28 cellular contexts compared by ENCODE assay signal in genomic region chr3:172033392-172033791, GRCh38.
"Had no signal": no experiment of that assay in that cellular context is flagged by ENCODE, and none has a peak within 500 bp of the region (broad histone marks: within the 10 kb centered on the region; RNA-seq: fewer than 3 reads in every experiment).

No MANE protein-coding gene starts in this region.

- H3K4me3 ChIP-seq: Peyer's patch, SJSA1 had no signal

- ATAC-seq: activated T-helper 17 cell treated with anti-CD3 and anti-CD28 coated beads, Interleukin-2, amount 50 U/mL, for 72 hours; SK-N-SH treated with all-trans-retinoic acid at 6 μM for 48 hours; T-cell had no signal

- H3K27ac Mint-ChIP-seq: activated CD4-positive, alpha-beta memory T cell treated with anti-CD3 and anti-CD28 coated beads, Interleukin-2, amount 10 ng/mL, durations not matched to agents 7 days and 5 days; activated naive CD4-positive, alpha-beta T cell treated with anti-CD3 and anti-CD28 coated beads for 36 hours; activated naive CD8-positive, alpha-beta T cell; activated T-helper 17 cell treated with anti-CD3 and anti-CD28 coated beads, Interleukin-2, amount 50 U/mL, for 72 hours; brain; T-cell had no signal

- H3K4me3 Mint-ChIP-seq: activated CD4-positive, alpha-beta memory T cell treated with anti-CD3 and anti-CD28 coated beads, Interleukin-2, amount 10 ng/mL, durations not matched to agents 7 days and 5 days; activated naive CD4-positive, alpha-beta T cell treated with anti-CD3 and anti-CD28 coated beads for 36 hours; activated naive CD8-positive, alpha-beta T cell; activated T-helper 17 cell treated with anti-CD3 and anti-CD28 coated beads, Interleukin-2, amount 50 U/mL, for 72 hours; brain; central memory CD8-positive, alpha-beta T cell; T-cell had no signal

- H3K9me3 ChIP-seq: Peyer's patch, SJSA1 had no signal

- H3K36me3 ChIP-seq: Peyer's patch, SJSA1 had no signal

- DNase-seq: activated CD4-positive, alpha-beta memory T cell treated with anti-CD3 and anti-CD28 coated beads, Interleukin-2, amount 10 ng/mL, durations not matched to agents 7 days and 5 days; activated CD4-positive, alpha-beta T cell treated with anti-CD3 and anti-CD28 coated beads, Interleukin-2, amount 50 U/mL, for 1 hour; activated CD4-positive, CD25-positive, alpha-beta regulatory T cell; activated gamma-delta T cell; activated naive CD4-positive, alpha-beta T cell treated with anti-CD3 and anti-CD28 coated beads for 36 hours; activated T-cell treated with anti-CD3 and anti-CD28 coated beads for 4 hours; activated T-cell treated with anti-CD3 and anti-CD28 coated beads, Interleukin-2, amount 50 U/mL, for 48 hours; amygdala; KG1; NCI-H1105 treated with DMSO at 0.1 percent for 48 hours; NCI-H1436 treated with DMSO at 0.1 percent for 48 hours; NCI-H187; NCI-H2081; NCI-H510A treated with DMSO at 0.1 percent for 48 hours; NCI-H69; NK-92 treated with Interleukin-12 subunit alpha and Interleukin-12 subunit beta, amount 100 ng/mL, for 24 hours; Peyer's patch; SHP77; T-cell; T-helper 2 cell; T1000 had no signal

- H3K27me3 Mint-ChIP-seq: activated CD4-positive, alpha-beta memory T cell treated with anti-CD3 and anti-CD28 coated beads, Interleukin-2, amount 10 ng/mL, durations not matched to agents 7 days and 5 days; activated T-helper 17 cell treated with anti-CD3 and anti-CD28 coated beads, Interleukin-2, amount 50 U/mL, for 72 hours; central memory CD8-positive, alpha-beta T cell had no signal

- H3K9me3 Mint-ChIP-seq: activated naive CD4-positive, alpha-beta T cell treated with anti-CD3 and anti-CD28 coated beads for 36 hours; activated T-helper 17 cell treated with anti-CD3 and anti-CD28 coated beads, Interleukin-2, amount 50 U/mL, for 72 hours; central memory CD8-positive, alpha-beta T cell; T-cell had no signal

- H3K36me3 Mint-ChIP-seq: activated naive CD8-positive, alpha-beta T cell; brain; T-cell had no signal

- H3K27ac ChIP-seq: Peyer's patch, SJSA1, VCaP had no signal

- H3K4me1 ChIP-seq: Peyer's patch had no signal

- H3K27me3 ChIP-seq: Peyer's patch, SJSA1 had no signal
